In genomic region chr18:21513741-21514140, GRCh38 we compare ENCODE assay signal across 2 cellular contexts.
TF ChIP-seq lines count a peak whose summit lies in the region.

No MANE protein-coding gene starts in this region.

TF ChIP-seq in IMR-90, 13 proteins besides CTCF, POLR2A, EP300 and RAD21 (continued from another document):
- TF ChIP-seq CHD1 (IDR thresholded peaks at IDR 0.05; ENCODE audit: low read depth, low read length) (no peak), NFE2L2 (IDR thresholded peaks at IDR 0.05; ENCODE audit: low read depth, low read length) (no peak), MXI1 (IDR thresholded peaks at IDR 0.05; ENCODE audit: borderline replicate concordance, low read depth, low read length) (no peak), RCOR1 (IDR thresholded peaks at IDR 0.05; ENCODE audit: insufficient replicate concordance, low read length) (no peak), ELK1 (IDR thresholded peaks at IDR 0.05; ENCODE audit: borderline replicate concordance, low read depth, low read length) (no peak), FOS (IDR thresholded peaks at IDR 0.05; ENCODE audit: low read depth, low read length) (no peak), CEBPB (IDR thresholded peaks at IDR 0.05; ENCODE audit: low read depth, low read length) (no peak), BHLHE40 (IDR thresholded peaks at IDR 0.05; ENCODE audit: low read depth, low read length) (no peak), MAFK (IDR thresholded peaks at IDR 0.05; ENCODE audit: low read depth, low read length) (no peak)
TF ChIP-seq in IMR-90: peak in this region for 0.

TF ChIP-seq in WTC11, 78 proteins besides CTCF, POLR2A, EP300 and RAD21:
- TF ChIP-seq MLX (CRISPR knock-in tag; IDR thresholded peaks at IDR 0.05) (no peak), ETV6 (CRISPR knock-in tag; IDR thresholded peaks at IDR 0.05) (no peak), ESRRA (CRISPR knock-in tag; IDR thresholded peaks at IDR 0.05; ENCODE audit: borderline replicate concordance) (no peak), USF1 (CRISPR knock-in tag; IDR thresholded peaks at IDR 0.05) (no peak), ZNF219 (CRISPR knock-in tag; IDR thresholded peaks at IDR 0.05; ENCODE audit: borderline replicate concordance) (no peak), ZMAT4 (CRISPR knock-in tag; IDR thresholded peaks at IDR 0.05) (no peak), GABPB1 (CRISPR knock-in tag; IDR thresholded peaks at IDR 0.05) (no peak), EMX1 (CRISPR knock-in tag; IDR thresholded peaks at IDR 0.05) (no peak), ZBTB21 (CRISPR knock-in tag; IDR thresholded peaks at IDR 0.05; ENCODE audit: borderline replicate concordance) (no peak), ZBTB43 (CRISPR knock-in tag; IDR thresholded peaks at IDR 0.05) (no peak), FOXJ3 (CRISPR knock-in tag; IDR thresholded peaks at IDR 0.05; ENCODE audit: borderline replicate concordance) (no peak), STAT6 (CRISPR knock-in tag; conservative IDR thresholded peaks at IDR 0.05; ENCODE audit: low read depth) (no peak), ELF4 (CRISPR knock-in tag; IDR thresholded peaks at IDR 0.05; ENCODE audit: low read depth) (no peak)
